9 cellular contexts compared by ENCODE assay signal in the genomic region with DNA sequence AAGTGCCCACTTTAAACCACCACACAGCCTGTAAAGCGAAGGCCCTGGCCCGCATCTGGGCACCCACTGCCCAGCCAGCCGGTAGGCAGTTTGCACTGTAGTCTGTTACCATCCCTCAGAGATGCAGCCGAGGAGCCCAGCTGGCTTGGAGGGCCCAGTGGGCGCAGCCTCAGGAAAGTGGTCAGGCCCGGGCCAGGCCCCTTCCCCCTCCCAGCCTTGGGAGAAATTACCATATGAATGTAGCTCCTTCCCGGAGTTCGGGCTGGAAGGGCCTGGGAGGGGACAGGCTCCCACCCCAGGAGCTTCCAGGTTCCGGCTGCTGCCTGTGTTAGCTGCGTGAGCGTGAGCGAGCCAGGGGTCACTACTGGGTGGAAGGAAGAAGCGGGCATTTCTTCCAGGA.
DNase-seq lines count a peak whose midpoint lies in the region; ATAC-seq and TF ChIP-seq lines count a peak whose summit lies in the region.
"Had no signal": no experiment of that assay in that cellular context is flagged by ENCODE, and none has a peak within 500 bp of the region (broad histone marks: within the 10 kb centered on the region; RNA-seq: fewer than 3 reads in every experiment).

No MANE protein-coding gene starts in this region.

- no peak overlapping the region for H2AFZ ChIP-seq in mammary epithelial cell (ENCODE audit: low read depth, low read length)

- H3K4me2 ChIP-seq in mammary epithelial cell (ENCODE audit: insufficient read depth, low read depth, low read length), result no peak overlapping the region

- H3K9me3 ChIP-seq in mammary epithelial cell (replicated peaks; ENCODE audit: insufficient read depth, low read length), result no peaks in the 10 kb centered on the region
- H3K9me3 ChIP-seq in mucosa of descending colon, result no peaks in the 10 kb centered on the region
- H3K9me3 ChIP-seq in vagina, result no peaks in the 10 kb centered on the region

- no TSS peak for BruUV-seq in MCF 10A (replicated peaks; lab: Mats Ljungman, UMichigan)
- BruUV-seq in mammary epithelial cell (replicated peaks; lab: Mats Ljungman, UMichigan), result no TSS peak

- DNase-seq in MCF 10A (ENCODE audit: unreplicated experiment) (no peak), mammary epithelial cell (no peak), ecto neural progenitor cell (ENCODE audit: low spot score) (peak; percentile 92), mucosa of descending colon (no peak), vagina (ENCODE audit: extremely low spot score in 2 of 2) (no peak), left colon (no peak), MV-4-11 (lab: John Stamatoyannopoulos, UW) (no peak), dermis blood vessel endothelial cell (no peak)
- DNase-seq: NCI-H1694 had no signal

- peaks cover 8% of the 10 kb centered on the region for H3K9me3 Mint-ChIP-seq in MCF 10A (ENCODE audit: unreplicated experiment)

- POLR2A ChIA-PET in MCF 10A (lab: Yijun Ruan, JAX), result interaction anchor here (0.9 kb wide), 1 partner anchor 13 kb away, joined by 3 read pairs; no protein-coding TSS in a partner anchor

- H3K36me3 Mint-ChIP-seq in MCF 10A (ENCODE audit: insufficient read depth, unreplicated experiment), result peaks cover 65% of the 10 kb centered on the region

- peaks cover 17% of the 10 kb centered on the region for H3K4me1 Mint-ChIP-seq in MCF 10A (ENCODE audit: insufficient read depth, unreplicated experiment)

- TF ChIP-seq POLR2A in vagina (IDR thresholded peaks at IDR 0.05), result no peak

- CTCF ChIA-PET in MCF 10A (lab: Yijun Ruan, JAX) (interaction anchor here (0.6 kb wide), 1 partner anchor 210 kb away, joined by 3 read pairs; no protein-coding TSS in a partner anchor), mammary epithelial cell (lab: Charles Lee; ENCODE audit: low non-redundant PET) (no interaction called here)

- H3K4me1 ChIP-seq in mammary epithelial cell (ENCODE audit: insufficient read depth, low read length) (peaks cover 22% of the 10 kb centered on the region), mucosa of descending colon (ENCODE audit: low read depth) (peaks cover 20% of the 10 kb centered on the region), vagina (peaks cover 77% of the 10 kb centered on the region)

- H3K4me3 Mint-ChIP-seq in MCF 10A (ENCODE audit: unreplicated experiment), result no peak overlapping the region

- WGBS in mammary epithelial cell (ENCODE audit: low coverage, missing lambda C conversion rate), result 91% methylated on average over 11 of the region's 13 CpGs

- peak; percentile 7 for ATAC-seq in mucosa of descending colon
- no peak for ATAC-seq in left colon

- peaks cover 13% of the 10 kb centered on the region for H4K20me1 ChIP-seq in mammary epithelial cell (ENCODE audit: insufficient read depth, low read length)

- H3K27me3 ChIP-seq in mammary epithelial cell (ENCODE audit: insufficient read depth, low read length) (no peaks in the 10 kb centered on the region), vagina (no peaks in the 10 kb centered on the region)

- TF ChIP-seq CTCF in MCF 10A (IDR thresholded peaks at IDR 0.05; ENCODE audit: unreplicated experiment), result no peak
- no peak for TF ChIP-seq CTCF in mammary epithelial cell (conservative IDR thresholded peaks at IDR 0.05 in 1 of 2, IDR thresholded peaks at IDR 0.05 in 1 of 2; ENCODE audit: extremely low read depth in 1 of 2, insufficient read depth in 1 of 2, low read depth in 1 of 2, low read length in 2 of 2)
- no peak for TF ChIP-seq CTCF in mucosa of descending colon (IDR thresholded peaks at IDR 0.05)
- TF ChIP-seq CTCF in vagina (IDR thresholded peaks at IDR 0.05), result no peak

- H3K27me3 Mint-ChIP-seq in MCF 10A (ENCODE audit: insufficient read depth, unreplicated experiment), result no peaks in the 10 kb centered on the region

- H3K79me2 ChIP-seq in mammary epithelial cell (ENCODE audit: insufficient read depth, low read length), result peaks cover 97% of the 10 kb centered on the region

- in situ Hi-C loops in mammary epithelial cell (cut with MboI; ENCODE audit: low sequenced_read_pairs in 2 of 2), result no loop called here

- H3K4me3 ChIP-seq in mammary epithelial cell (replicated peaks in 1 of 3; ENCODE audit: insufficient read depth in 1 of 3, low read depth in 2 of 3, low read length in 3 of 3) (no peak overlapping the region), mucosa of descending colon (no peak overlapping the region), vagina (no peak overlapping the region)

- H3K27ac Mint-ChIP-seq in MCF 10A (ENCODE audit: low read depth, unreplicated experiment), result peak overlapping the region; percentile 69

- no peak overlapping the region for H3K9ac ChIP-seq in mammary epithelial cell (ENCODE audit: insufficient read depth, low read length)

- no peaks in the 10 kb centered on the region for H3K36me3 ChIP-seq in mammary epithelial cell (ENCODE audit: insufficient read depth, low read length)
- no peaks in the 10 kb centered on the region for H3K36me3 ChIP-seq in mucosa of descending colon (ENCODE audit: low read depth)
- no peaks in the 10 kb centered on the region for H3K36me3 ChIP-seq in vagina

- H3K27ac ChIP-seq in mammary epithelial cell (ENCODE audit: insufficient read depth, low read depth, low read length) (no peak overlapping the region), vagina (peak overlapping the region; percentile 8)

- dilution Hi-C loops in mammary epithelial cell (cut with HindIII; ENCODE audit: low sequenced_read_pairs), result no loop called here

- intact Hi-C loops in MCF 10A (cut with micrococcal nuclease), result no loop called here
- intact Hi-C loops in mammary epithelial cell (cut with micrococcal nuclease), result no loop called here
- intact Hi-C loops in mucosa of descending colon (cut with DNase I, micrococcal nuclease), result no loop called here
- intact Hi-C loops in vagina (cut with DNase I), result no loop called here
- intact Hi-C loops in left colon (cut with DNase I, micrococcal nuclease), result no loop called here
